8 cellular contexts compared by ENCODE assay signal in genomic region chr9:17578911-17579793, GRCh38. TPM values are rescaled to one million over a fixed set of nuclear protein-coding genes. Genes with fewer than 3 reads are reported as not detected.
DNase-seq lines count a peak whose midpoint lies in the region; ATAC-seq, FAIRE-seq and TF ChIP-seq lines count a peak whose summit lies in the region.

TSS of gene SH3GL2 (plus strand) at chr9:17579066.

- FAIRE-seq in GM12892 (lab: Jason Lieb, UNC) = no peak

- H3K27ac ChIP-seq in temporal lobe (ENCODE audit: low read depth, low read length) = no peak within 1 kb of the TSS

- peak; percentile 11 for DNase-seq in GM12892 (ENCODE audit: insufficient read length)
- peak; percentile 95 for DNase-seq in NCI-H774 (lab: John Stamatoyannopoulos, UW)
- peak; percentile 27 for DNase-seq in dermis blood vessel endothelial cell
- no peak for DNase-seq in lower leg skin (ENCODE audit: low spot score in 2 of 2)
- no peak for DNase-seq in amniotic stem cell (lab: John Stamatoyannopoulos, UW)

- 2% methylated on average over 22 to 24 of the region's 109 CpGs for WGBS in lower leg skin, 2 donors

- intact Hi-C loops in lower leg skin (cut with DNase I; ENCODE audit: low total_unique reads) = no loop called here

- ATAC-seq in HG03135 (IDR thresholded peaks at IDR 0.05; ENCODE audit: unreplicated experiment) (peak; percentile 66), HG03457 (IDR thresholded peaks at IDR 0.05; ENCODE audit: unreplicated experiment) (no peak)

- H3K4me3 ChIP-seq in lower leg skin (ENCODE audit: low read depth, poor library complexity, severe bottlenecking) = peak within 1 kb of the TSS; percentile 5

- TF ChIP-seq POLR2A in GM12892 (IDR thresholded peaks at IDR 0.05; ENCODE audit: low read depth, low read length) (no peak), lower leg skin (IDR thresholded peaks at IDR 0.05) (no peak)

- TF ChIP-seq CTCF in lower leg skin (IDR thresholded peaks at IDR 0.05) = no peak

RNA-seq across cellular contexts. Expression of gene SH3GL2, which starts in this region (rescaled TPM):
- not detected for polyA plus RNA-seq in GM12892 (2012; ENCODE audit: missing spikeins)
- total RNA-seq in dermis blood vessel endothelial cell = 0.05 and 0.17 TPM in 2 replicates
- not detected for total RNA-seq in lower leg skin
- total RNA-seq in temporal lobe = 47.9 TPM

Comparison
In these comparisons a context has a peak if more than half of its experiments do, and no peak if none do; other contexts are left out.
1. RNA of gene SH3GL2 (total RNA-seq): 47.9 TPM in temporal lobe (single experiment); 0.05 to 0.17 TPM in dermis blood vessel endothelial cell and not detected in lower leg skin; every median in the first group is over 10 times any median in the second.
2. Peak in DNase-seq in dermis blood vessel endothelial cell; RNA of the gene not detected or under 1 TPM.
3. DNase-seq: peak in GM12892 (single experiment) and NCI-H774 (single experiment); none in lower leg skin (0 of 2) and amniotic stem cell (single experiment).